1 cellular context compared by ENCODE assay signal in the genomic region with DNA sequence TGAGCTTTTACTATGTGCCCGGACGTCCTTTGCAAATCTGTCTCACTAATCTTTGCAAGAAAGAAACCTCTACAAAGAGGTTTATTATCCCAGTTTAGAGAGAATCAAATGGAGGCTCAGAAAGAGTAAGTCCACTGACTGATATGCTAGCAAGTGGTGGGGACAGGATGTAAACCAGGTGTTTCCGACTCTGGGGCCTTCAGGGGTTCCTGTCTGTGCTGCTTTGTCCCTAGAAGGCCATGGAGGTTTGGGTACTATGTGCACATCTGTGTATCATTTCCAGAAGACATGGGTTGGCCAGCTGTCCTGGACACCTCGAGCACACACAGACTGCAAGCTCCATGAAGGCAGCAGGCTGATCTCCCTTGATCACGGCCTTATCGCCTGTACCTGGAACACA.
TF ChIP-seq lines count a peak whose summit lies in the region.

No MANE protein-coding gene starts in this region.

TF ChIP-seq in A549, 52 proteins besides CTCF, POLR2A, EP300 and RAD21:
- no peak for TF ChIP-seq EHF (CRISPR knock-in tag; IDR thresholded peaks at IDR 0.05)
- no peak for TF ChIP-seq NPAS2 (CRISPR knock-in tag; IDR thresholded peaks at IDR 0.05; ENCODE audit: borderline replicate concordance)
- TF ChIP-seq HOXB5 (CRISPR knock-in tag; IDR thresholded peaks at IDR 0.05) = no peak
- TF ChIP-seq ESRRA (IDR thresholded peaks at IDR 0.05; ENCODE audit: borderline replicate concordance, low read length) = no peak
- no peak for TF ChIP-seq HOXA7 (CRISPR knock-in tag; IDR thresholded peaks at IDR 0.05)
- no peak for TF ChIP-seq CBX8 (IDR thresholded peaks at IDR 0.05)
- TF ChIP-seq, protein P1, sequence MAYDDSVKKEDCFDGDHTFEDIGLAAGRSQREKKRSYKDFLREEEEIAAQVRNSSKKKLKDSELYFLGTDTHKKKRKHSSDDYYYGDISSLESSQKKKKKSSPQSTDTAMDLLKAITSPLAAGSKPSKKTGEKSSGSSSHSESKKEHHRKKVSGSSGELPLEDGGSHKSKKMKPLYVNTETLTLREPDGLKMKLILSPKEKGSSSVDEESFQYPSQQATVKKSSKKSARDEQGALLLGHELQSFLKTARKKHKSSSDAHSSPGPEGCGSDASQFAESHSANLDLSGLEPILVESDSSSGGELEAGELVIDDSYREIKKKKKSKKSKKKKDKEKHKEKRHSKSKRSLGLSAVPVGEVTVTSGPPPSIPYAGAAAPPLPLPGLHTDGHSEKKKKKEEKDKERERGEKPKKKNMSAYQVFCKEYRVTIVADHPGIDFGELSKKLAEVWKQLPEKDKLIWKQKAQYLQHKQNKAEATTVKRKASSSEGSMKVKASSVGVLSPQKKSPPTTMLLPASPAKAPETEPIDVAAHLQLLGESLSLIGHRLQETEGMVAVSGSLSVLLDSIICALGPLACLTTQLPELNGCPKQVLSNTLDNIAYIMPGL (CRISPR knock-in tag; IDR thresholded peaks at IDR 0.05; ENCODE audit: borderline replicate concordance) = no peak
- TF ChIP-seq MAFK (IDR thresholded peaks at IDR 0.05; ENCODE audit: partially characterized antibody) = no peak
- TF ChIP-seq, protein P2, sequence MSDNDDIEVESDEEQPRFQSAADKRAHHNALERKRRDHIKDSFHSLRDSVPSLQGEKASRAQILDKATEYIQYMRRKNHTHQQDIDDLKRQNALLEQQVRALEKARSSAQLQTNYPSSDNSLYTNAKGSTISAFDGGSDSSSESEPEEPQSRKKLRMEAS (IDR thresholded peaks at IDR 0.05) = no peak
- TF ChIP-seq, protein P3, sequence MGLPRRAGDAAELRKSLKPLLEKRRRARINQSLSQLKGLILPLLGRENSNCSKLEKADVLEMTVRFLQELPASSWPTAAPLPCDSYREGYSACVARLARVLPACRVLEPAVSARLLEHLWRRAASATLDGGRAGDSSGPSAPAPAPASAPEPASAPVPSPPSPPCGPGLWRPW (IDR thresholded peaks at IDR 0.05) = no peak
- TF ChIP-seq NR3C1 (IDR thresholded peaks at IDR 0.05) = no peak
- no peak; a peak in 1 of 5 replicates for TF ChIP-seq JUN (IDR thresholded peaks at IDR 0.05)
- TF ChIP-seq, protein P4, sequence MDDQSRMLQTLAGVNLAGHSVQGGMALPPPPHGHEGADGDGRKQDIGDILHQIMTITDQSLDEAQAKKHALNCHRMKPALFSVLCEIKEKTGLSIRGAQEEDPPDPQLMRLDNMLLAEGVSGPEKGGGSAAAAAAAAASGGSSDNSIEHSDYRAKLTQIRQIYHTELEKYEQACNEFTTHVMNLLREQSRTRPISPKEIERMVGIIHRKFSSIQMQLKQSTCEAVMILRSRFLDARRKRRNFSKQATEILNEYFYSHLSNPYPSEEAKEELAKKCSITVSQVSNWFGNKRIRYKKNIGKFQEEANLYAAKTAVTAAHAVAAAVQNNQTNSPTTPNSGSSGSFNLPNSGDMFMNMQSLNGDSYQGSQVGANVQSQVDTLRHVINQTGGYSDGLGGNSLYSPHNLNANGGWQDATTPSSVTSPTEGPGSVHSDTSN (IDR thresholded peaks at IDR 0.05) = no peak
- TF ChIP-seq TFCP2L1 (CRISPR knock-in tag; IDR thresholded peaks at IDR 0.05) = no peak
- no peak for TF ChIP-seq KDM5A (IDR thresholded peaks at IDR 0.05)
